ENCODE assay signal across 20 cellular contexts in genomic region chr18:3397031-3397750, GRCh38. TPM values are rescaled to one million over a fixed set of nuclear protein-coding genes. Genes with fewer than 3 reads are reported as not detected.
A peak's percentile ranks its signal among the peaks of the same experiment; 100 is the strongest.
DNase-seq lines count a peak whose midpoint lies in the region; ATAC-seq, FAIRE-seq and TF ChIP-seq lines count a peak whose summit lies in the region.
"Had no signal": no experiment of that assay in that cellular context is flagged by ENCODE, and none has a peak within 500 bp of the region (broad histone marks: within the 10 kb centered on the region; RNA-seq: fewer than 3 reads in every experiment).

No MANE protein-coding gene starts in this region.

- TF ChIP-seq EP300 in H1 (IDR thresholded peaks at IDR 0.05; ENCODE audit: borderline replicate concordance in 1 of 2, low read depth in 2 of 2, low read length in 2 of 2): no peak
- no peak for TF ChIP-seq EP300 in esophagus muscularis mucosa (IDR thresholded peaks at IDR 0.05)

- H3K27ac Mint-ChIP-seq in MCF 10A (ENCODE audit: low read depth, unreplicated experiment) (no peak overlapping the region), mesothelial cell of epicardium (peak overlapping the region; percentile 74), nephron progenitor cell (no peak overlapping the region)
- H3K27ac Mint-ChIP-seq: activated naive CD8-positive, alpha-beta T cell treated with anti-CD3 and anti-CD28 coated beads for 36 hours; natural killer cell; T-cell had no signal

- no peak overlapping the region; a peak in 1 of 7 replicates for H3K9ac ChIP-seq in H1 (replicated peaks in 1 of 4; ENCODE audit: extremely low read depth in 1 of 4, low read depth in 3 of 4, low read length in 3 of 4)
- H3K9ac ChIP-seq: GM23248 had no signal

- WGBS in H1 (ENCODE audit: extremely low coverage in 1 of 2, insufficient coverage in 1 of 2, insufficient read length in 1 of 2, insufficient replicate concordance in 2 of 2, low coverage in 1 of 2, low lambda C conversion rate in 2 of 2, missing lambda C conversion rate in 1 of 2), 2 experiments: 87% methylated on average over 7 of the region's 7 CpGs; no CpG with 5 or more reads in 1 of the 2 experiments
- WGBS in esophagus muscularis mucosa: 82% methylated on average over 7 of the region's 7 CpGs

- H3K14ac ChIP-seq in H1 (ENCODE audit: insufficient read length): no peak overlapping the region

- no peak overlapping the region for H2BK15ac ChIP-seq in H1 (ENCODE audit: low read length)

- H4K8ac ChIP-seq in H1 (ENCODE audit: extremely low read depth, insufficient read depth, low read length): no peak overlapping the region

- no TSS peak for BruUV-seq in MCF 10A (replicated peaks; lab: Mats Ljungman, UMichigan)

- H3K36me3 ChIP-seq in H1 (ENCODE audit: control insufficient read depth in 2 of 4, insufficient read depth in 4 of 4, low read length in 3 of 4): no peaks in the 10 kb centered on the region
- no peaks in the 10 kb centered on the region for H3K36me3 ChIP-seq in upper lobe of right lung
- no peaks in the 10 kb centered on the region for H3K36me3 ChIP-seq in esophagus muscularis mucosa
- H3K36me3 ChIP-seq: left ventricle myocardium inferior, vagina had no signal

- H3K9me3 ChIP-seq in H1 (ENCODE audit: insufficient read depth in 2 of 2, low read depth in 1 of 2, low read length in 1 of 2) (no peaks in the 10 kb centered on the region), upper lobe of right lung (no peaks in the 10 kb centered on the region), esophagus muscularis mucosa (no peaks in the 10 kb centered on the region)
- H3K9me3 ChIP-seq: vagina had no signal

- CTCF ChIA-PET in MCF 10A (lab: Yijun Ruan, JAX) (interaction anchor here (0.7 to 1.1 kb wide), 4 partner anchors 16 to 253 kb away, joined by 3 to 7 read pairs (median 4); no protein-coding TSS in a partner anchor), H1 (lab: Charles Lee; ENCODE audit: partially characterized antibody) (interaction anchor here (0.5 to 1.6 kb wide), 6 partner anchors 46 to 374 kb away, joined by 3 to 4 read pairs (median 3); no protein-coding TSS in a partner anchor)

- H3K27me3 Mint-ChIP-seq in MCF 10A (ENCODE audit: insufficient read depth, unreplicated experiment) (no peaks in the 10 kb centered on the region), mesothelial cell of epicardium (ENCODE audit: low read depth) (no peaks in the 10 kb centered on the region), nephron progenitor cell (ENCODE audit: low read depth, poor library complexity) (peaks cover 10% of the 10 kb centered on the region)
- H3K27me3 Mint-ChIP-seq: T-cell had no signal

- H2BK12ac ChIP-seq in H1 (ENCODE audit: low read depth, low read length): no peak overlapping the region

- H3K23ac ChIP-seq in H1 (ENCODE audit: insufficient read length): no peak overlapping the region

- FAIRE-seq in H1 (lab: Jason Lieb, UNC): no peak
- FAIRE-seq: RCC 7860 had no signal

- in situ Hi-C loops in T47D (cut with HindIII; ENCODE audit: low pct_unique_long_range_greater_than_20kb, low sequenced_read_pairs): no loop called here

- no peaks in the 10 kb centered on the region for H4K20me1 ChIP-seq in H1 (replicated peaks in 1 of 2; ENCODE audit: control insufficient read depth in 1 of 2, insufficient read depth in 2 of 2, low read length in 2 of 2)

- H3K4me3 ChIP-seq in H1 (ENCODE audit: extremely low read depth in 1 of 4, insufficient read depth in 2 of 4, low read depth in 3 of 4, low read length in 4 of 4): no peak overlapping the region
- no peak overlapping the region for H3K4me3 ChIP-seq in upper lobe of right lung
- H3K4me3 ChIP-seq in esophagus muscularis mucosa: no peak overlapping the region
- H3K4me3 ChIP-seq: GM23248, left ventricle myocardium inferior, vagina had no signal

- H3K4me2 ChIP-seq in H1 (ENCODE audit: insufficient read depth in 1 of 2, low read depth in 2 of 2, low read length in 2 of 2): no peak overlapping the region

- H2BK20ac ChIP-seq in H1 (ENCODE audit: low read length): no peak overlapping the region

- H3K56ac ChIP-seq in H1 (replicated peaks; ENCODE audit: insufficient read length, low read depth, low read length): no peak overlapping the region

- TF ChIP-seq POLR2A in H1 (IDR thresholded peaks at IDR 0.05; ENCODE audit: control extremely low read depth in 1 of 2, low read depth in 2 of 2, low read length in 2 of 2) (no peak), esophagus muscularis mucosa (IDR thresholded peaks at IDR 0.05; ENCODE audit: low read depth) (no peak)

- no peak overlapping the region for H2AK5ac ChIP-seq in H1 (ENCODE audit: low read depth, low read length)

- H2BK120ac ChIP-seq in H1 (replicated peaks; ENCODE audit: low read depth, low read length): peak overlapping the region; percentile 26

- TF ChIP-seq CTCF in MCF 10A (IDR thresholded peaks at IDR 0.05; ENCODE audit: unreplicated experiment) (no peak), H1 (IDR thresholded peaks at IDR 0.05; ENCODE audit: control extremely low read depth in 1 of 3, insufficient read depth in 1 of 3, low read depth in 1 of 3, low read length in 3 of 3) (no peak), mesothelial cell of epicardium (IDR thresholded peaks at IDR 0.05; ENCODE audit: unreplicated experiment) (no peak), upper lobe of right lung (IDR thresholded peaks at IDR 0.05) (no peak), nephron progenitor cell (IDR thresholded peaks at IDR 0.05) (no peak), esophagus muscularis mucosa (IDR thresholded peaks at IDR 0.05) (no peak)

- H3K4me1 ChIP-seq in H1 (replicated peaks in 1 of 4; ENCODE audit: control insufficient read depth in 3 of 4, insufficient read depth in 4 of 4, low read length in 3 of 4) (peaks cover 0 to 9% (median 1%) of the 10 kb centered on the region in 4 experiments; a peak in 3 of 7 replicates), upper lobe of right lung (no peaks in the 10 kb centered on the region), esophagus muscularis mucosa (no peaks in the 10 kb centered on the region)
- H3K4me1 ChIP-seq: left ventricle myocardium inferior, vagina had no signal

- intact Hi-C loops in MCF 10A (cut with micrococcal nuclease) (no loop called here), upper lobe of right lung (cut with DNase I) (no loop called here), esophagus muscularis mucosa (cut with DNase I) (no loop called here)

- H2BK5ac ChIP-seq in H1 (ENCODE audit: low read depth, low read length): no peak overlapping the region

- H4K91ac ChIP-seq in H1 (replicated peaks; ENCODE audit: insufficient read length, low read length): no peak overlapping the region

- no peaks in the 10 kb centered on the region for H3K23me2 ChIP-seq in H1 (ENCODE audit: low read depth, low read length)

- H3K4me3 Mint-ChIP-seq in MCF 10A (ENCODE audit: unreplicated experiment) (no peak overlapping the region), mesothelial cell of epicardium (no peak overlapping the region), nephron progenitor cell (no peak overlapping the region)
- H3K4me3 Mint-ChIP-seq: activated naive CD8-positive, alpha-beta T cell treated with anti-CD3 and anti-CD28 coated beads for 36 hours; natural killer cell; T-cell had no signal

- no peaks in the 10 kb centered on the region for H3K36me3 Mint-ChIP-seq in MCF 10A (ENCODE audit: insufficient read depth, unreplicated experiment)
- H3K36me3 Mint-ChIP-seq in mesothelial cell of epicardium: no peaks in the 10 kb centered on the region
- no peaks in the 10 kb centered on the region for H3K36me3 Mint-ChIP-seq in nephron progenitor cell (ENCODE audit: low read depth)
- H3K36me3 Mint-ChIP-seq: natural killer cell, T-cell had no signal

- no peak overlapping the region for H3K4ac ChIP-seq in H1 (replicated peaks; ENCODE audit: insufficient read length, low read depth, low read length)

- H4K5ac ChIP-seq in H1 (ENCODE audit: insufficient read length, low read depth, low read length): no peak overlapping the region

- no peaks in the 10 kb centered on the region for H3K27me3 ChIP-seq in H1 (replicated peaks in 1 of 4; ENCODE audit: control insufficient read depth in 3 of 4, extremely low read depth in 1 of 4, insufficient read depth in 3 of 4, low read length in 3 of 4)
- no peaks in the 10 kb centered on the region for H3K27me3 ChIP-seq in upper lobe of right lung
- H3K27me3 ChIP-seq in esophagus muscularis mucosa: no peaks in the 10 kb centered on the region
- H3K27me3 ChIP-seq: vagina had no signal

- no peaks in the 10 kb centered on the region for H3K4me1 Mint-ChIP-seq in MCF 10A (ENCODE audit: insufficient read depth, unreplicated experiment)
- peaks cover 14% of the 10 kb centered on the region for H3K4me1 Mint-ChIP-seq in mesothelial cell of epicardium
- H3K4me1 Mint-ChIP-seq in nephron progenitor cell: peaks cover 5% of the 10 kb centered on the region
- H3K4me1 Mint-ChIP-seq: activated naive CD8-positive, alpha-beta T cell treated with anti-CD3 and anti-CD28 coated beads for 36 hours; natural killer cell had no signal

- H3K79me1 ChIP-seq in H1 (ENCODE audit: low read depth, low read length): no peaks in the 10 kb centered on the region

- ATAC-seq in upper lobe of right lung: peak; percentile 52
- ATAC-seq: natural killer cell, sciatic nerve, T-cell had no signal

- no peak overlapping the region for H3K18ac ChIP-seq in H1 (ENCODE audit: extremely low read depth, low read length)

- H3K27ac ChIP-seq in H1 (ENCODE audit: low read depth, low read length): no peak overlapping the region
- H3K27ac ChIP-seq in upper lobe of right lung: no peak overlapping the region
- no peak overlapping the region for H3K27ac ChIP-seq in esophagus muscularis mucosa (replicated peaks in 1 of 4)
- H3K27ac ChIP-seq: GM23248, left ventricle myocardium inferior, vagina had no signal

- DNase-seq in T47D (ENCODE audit: low read depth in 1 of 2, low spot score in 1 of 2) (peak; percentile 11 to 82), MCF 10A (ENCODE audit: unreplicated experiment) (no peak), H1 (ENCODE audit: low read depth in 1 of 2, low spot score in 2 of 2) (no peak), mesothelial cell of epicardium (ENCODE audit: low spot score in 2 of 2, unreplicated experiment in 2 of 2) (no peak), upper lobe of right lung (no peak), nephron progenitor cell (no peak), GF-D8 (lab: John Stamatoyannopoulos, UW) (no peak), esophagus muscularis mucosa (ENCODE audit: extremely low spot score) (no peak)
- DNase-seq: activated naive CD8-positive, alpha-beta T cell treated with anti-CD3 and anti-CD28 coated beads for 36 hours; central memory CD4-positive, alpha-beta T cell; GM23248; left ventricle myocardium inferior; natural killer cell; NCI-H1105; NCI-H345; stimulated activated CD4-positive, alpha-beta T cell treated with anti-CD3 and anti-CD28 coated beads, Interleukin-4, amount 100 ng/mL, for 1 hour; T-cell had no signal

- POLR2A ChIA-PET in MCF 10A (lab: Yijun Ruan, JAX) (interaction anchor here (1.4 kb wide), 1 partner anchor 7 kb away, joined by 5 read pairs; no protein-coding TSS in a partner anchor), H1 (lab: Charles Lee; ENCODE audit: partially characterized antibody) (interaction anchor here (1.0 kb wide), 1 partner anchor 12 kb away, joined by 3 read pairs; no protein-coding TSS in a partner anchor)

- peak overlapping the region; percentile 60 for H2AFZ ChIP-seq in H1 (ENCODE audit: low read length)
- H2AFZ ChIP-seq: GM23248 had no signal

- H3K79me2 ChIP-seq in H1 (ENCODE audit: control insufficient read depth in 1 of 2, insufficient read depth in 2 of 2, low read length in 2 of 2): no peaks in the 10 kb centered on the region

- no peak for TF ChIP-seq RAD21 in H1 (IDR thresholded peaks at IDR 0.05 in 1 of 2, conservative IDR thresholded peaks at IDR 0.05 in 1 of 2; ENCODE audit: low read depth in 2 of 2, low read length in 2 of 2)

- peaks cover 9% of the 10 kb centered on the region for H3K9me3 Mint-ChIP-seq in MCF 10A (ENCODE audit: unreplicated experiment)
- peaks cover 17% of the 10 kb centered on the region for H3K9me3 Mint-ChIP-seq in mesothelial cell of epicardium
- peaks cover 15% of the 10 kb centered on the region for H3K9me3 Mint-ChIP-seq in nephron progenitor cell
- H3K9me3 Mint-ChIP-seq: natural killer cell had no signal

RNA-seq across cellular contexts. Expression of gene TGIF1, which starts 52.8 kb away (rescaled TPM):
- 161 and 172 TPM in 2 replicates for total RNA-seq in MCF 10A (2022)
- 259 and 262 TPM in 2 replicates for total RNA-seq in H1 (2021; fragmentation: NEBNext Ultra II Directional; extraction: Animal tissue kit (Norgen Biotek cat#: 25700))
- polyA plus RNA-seq in H1 (2011; rRNA removed): 256 and 288 TPM in 2 replicates
- 274 TPM for polyA plus RNA-seq in H1 (2011; cell fraction: cytosol; rRNA removed)
- 280 TPM for polyA plus RNA-seq in H1 (2011; cell fraction: nucleus; rRNA removed)
- polyA plus RNA-seq in H1 (2012, experiment 1 of 2): 212 to 243 TPM (median 229 TPM) in 4 replicates
- 150 TPM for polyA plus RNA-seq in H1 (2012, experiment 2 of 2)
- 190 TPM for polyA plus RNA-seq in H1 (2013, experiment 1 of 2)
- polyA plus RNA-seq in H1 (2013, experiment 2 of 2): 187 TPM
- 288 and 445 TPM in 2 replicates for polyA minus RNA-seq in H1 (2011; rRNA and poly(A)+ RNA removed)
- polyA minus RNA-seq in H1 (2011; cell fraction: cytosol; rRNA and poly(A)+ RNA removed): 110 TPM
- polyA minus RNA-seq in H1 (2011; cell fraction: nucleus; rRNA and poly(A)+ RNA removed): 155 TPM
- 96.6 to 110 TPM (median 103 TPM) in 3 replicates for total RNA-seq in mesothelial cell of epicardium
- total RNA-seq in upper lobe of right lung: 48.4 TPM
- 100 to 1,000 TPM in 1 of 4 donors, 10 to 100 TPM in 3; 48.2 to 142 (median 64.0) TPM for total RNA-seq in esophagus muscularis mucosa

Comparison
In these comparisons a context has a peak if more than half of its experiments do, and no peak if none do; other contexts are left out.
1. DNase-seq: peak in T47D (2 of 2); none in MCF 10A (single experiment), H1 (0 of 2), mesothelial cell of epicardium (0 of 2), upper lobe of right lung (single experiment), nephron progenitor cell (single experiment), GF-D8 (single experiment) and esophagus muscularis mucosa (single experiment).